ENCODE assay signal across 8 cellular contexts in genomic region chr6:87697581-87698552, GRCh38. TPM values are rescaled to one million over a fixed set of nuclear protein-coding genes. Genes with fewer than 3 reads are reported as not detected.
DNase-seq lines count a peak whose midpoint lies in the region; ATAC-seq and TF ChIP-seq lines count a peak whose summit lies in the region.

No MANE protein-coding gene starts in this region.

- whole genome bisulfite sequencing in H9 (ENCODE audit: extremely low coverage, insufficient read length, low lambda C conversion rate) = no CpG with 5 or more reads among the region's 8 CpGs

- no peak for ATAC-seq in T-cell (replicated peaks in 1 of 4)
- ATAC-seq in HG03097 (IDR thresholded peaks at IDR 0.05; ENCODE audit: low FRiP score, unreplicated experiment) = no peak

- H4K91ac ChIP-seq in H9 (ENCODE audit: insufficient read length, low read depth, low read length) = no peak overlapping the region

- no peaks in the 10 kb centered on the region for H4K20me1 ChIP-seq in H9 (ENCODE audit: control insufficient read depth, insufficient read depth, insufficient read length)

- peaks cover 3% of the 10 kb centered on the region; the same call in 1 of the 2 replicates for H3K4me1 ChIP-seq in H9 (ENCODE audit: insufficient read depth, low read length)

- peaks cover 14 to 17% (median 16%) of the 10 kb centered on the region in 3 experiments for H3K36me3 Mint-ChIP-seq in H9 (ENCODE audit: insufficient read depth in 1 of 3, low read depth in 3 of 3)
- H3K36me3 Mint-ChIP-seq in T-cell = peaks cover 3% of the 10 kb centered on the region

- H2BK12ac ChIP-seq in H9 (ENCODE audit: insufficient read length, low read depth, low read length) = no peak overlapping the region

- TF ChIP-seq CTCF in H9 (conservative IDR thresholded peaks at IDR 0.05) (no peak), fibroblast of the aortic adventitia (IDR thresholded peaks at IDR 0.05; ENCODE audit: insufficient read depth, low read length) (no peak)

- no peaks in the 10 kb centered on the region for H3K79me1 ChIP-seq in H9 (ENCODE audit: insufficient read depth, low read depth, low read length, poor library complexity, severe bottlenecking)

- no peak overlapping the region for H3K23ac ChIP-seq in H9 (ENCODE audit: insufficient read length, low read depth, low read length)

- H3K27ac Mint-ChIP-seq in H9 (peak overlapping the region in 2 of 3 experiments; percentile 91 to 93; a peak in 4 of 7 replicates), T-cell (peak overlapping the region; percentile 64 to 84)

- H3K4ac ChIP-seq in H9 (ENCODE audit: low read depth, low read length) = no peak overlapping the region

- H2BK120ac ChIP-seq in H9 (ENCODE audit: low read depth, low read length, poor library complexity, severe bottlenecking) = no peak overlapping the region

- H4K5ac ChIP-seq in H9 (ENCODE audit: insufficient read length, low read depth, low read length) = no peak overlapping the region

- peaks cover 68% of the 10 kb centered on the region for H3K79me2 ChIP-seq in H9 (ENCODE audit: insufficient read depth, low read length)

- peak overlapping the region; percentile 95 for H3K4me3 ChIP-seq in fibroblast of the aortic adventitia (ENCODE audit: low read depth, low read length)

- no peak overlapping the region for H4K8ac ChIP-seq in H9 (replicated peaks; ENCODE audit: insufficient read length, low read depth, low read length)

- no peak overlapping the region for H2AK5ac ChIP-seq in H9 (ENCODE audit: insufficient read length, low read length)

- no peak overlapping the region for H3K56ac ChIP-seq in H9 (ENCODE audit: insufficient read length, low read depth, low read length)

- no peak overlapping the region for H2AFZ ChIP-seq in H9 (ENCODE audit: low read length)

- H3K27me3 Mint-ChIP-seq in H9 (ENCODE audit: low read depth) (no peaks in the 10 kb centered on the region), T-cell (no peaks in the 10 kb centered on the region)

- H3K4me1 Mint-ChIP-seq in H9 (peaks cover 43 to 47% of the 10 kb centered on the region in 2 experiments), T-cell (peaks cover 72 to 78% (median 73%) of the 10 kb centered on the region in 3 donors)

- H3K23me2 ChIP-seq in H9 (ENCODE audit: insufficient read length, low read depth, low read length, poor library complexity, severe bottlenecking) = peaks cover 3% of the 10 kb centered on the region

- no peak overlapping the region for H2BK20ac ChIP-seq in H9 (ENCODE audit: low read depth, low read length, poor library complexity, severe bottlenecking)

- no peak overlapping the region for H2BK5ac ChIP-seq in H9 (ENCODE audit: insufficient read length, low read length)

- no peak overlapping the region for H3K27ac ChIP-seq in H9 (ENCODE audit: insufficient read length, low read depth, low read length)

- H3K4me3 Mint-ChIP-seq in H9 = peak overlapping the region; percentile 87 to 99
- peak overlapping the region; percentile 83 to 98 (median 94) for H3K4me3 Mint-ChIP-seq in T-cell

- H2BK15ac ChIP-seq in H9 (ENCODE audit: low read depth, low read length) = no peak overlapping the region

- peak; percentile 75 for DNase-seq in Ammon's horn (ENCODE audit: low spot score)
- DNase-seq in H9 = no peak
- DNase-seq in T-cell = no peak
- peak; percentile 92 for DNase-seq in fibroblast of the aortic adventitia (ENCODE audit: low read depth)
- DNase-seq in retina = peak; percentile 17
- DNase-seq in NK-92 (lab: John Stamatoyannopoulos, UW; ENCODE audit: unreplicated experiment) = no peak
- no peak for DNase-seq in activated CD4-positive, alpha-beta T cell treated with anti-CD3 and anti-CD28 coated beads for 1 hour

- H3K9me3 Mint-ChIP-seq in H9 (no peaks in the 10 kb centered on the region; a peak in 2 of 5 replicates), T-cell (no peaks in the 10 kb centered on the region)

- POLR2A ChIA-PET in T-cell (lab: Charles Lee) = interaction anchor here (0.5 to 1.5 kb wide), 12 partner anchors 13 to 1388 kb away, joined by 3 to 9 read pairs (median 4); no protein-coding TSS in a partner anchor

- CTCF ChIA-PET in T-cell (lab: Charles Lee) = interaction anchor here (0.6 to 1.5 kb wide), 9 partner anchors 10 to 545 kb away, joined by 3 to 7 read pairs (median 4); no protein-coding TSS in a partner anchor

- no peak overlapping the region for H3T11ph ChIP-seq in H9 (ENCODE audit: low read length)

- no peaks in the 10 kb centered on the region for H3K9me3 ChIP-seq in H9 (ENCODE audit: control insufficient read depth, low read depth, low read length)

- H3K9ac ChIP-seq in H9 (ENCODE audit: extremely low read depth, insufficient read length, low read length) = no peak overlapping the region

- no peaks in the 10 kb centered on the region for H3K27me3 ChIP-seq in H9 (ENCODE audit: insufficient read depth, low read length)

- no peak overlapping the region for H3K18ac ChIP-seq in H9 (ENCODE audit: insufficient read length, low read depth, low read length)

- no peak overlapping the region for H3K14ac ChIP-seq in H9 (ENCODE audit: insufficient read depth, low read length)

- H3K4me2 ChIP-seq in H9 (ENCODE audit: insufficient read depth, insufficient read length, low read length) = peak overlapping the region; percentile 72

RNA-seq across cellular contexts. Expression of gene AKIRIN2, which starts 4.2 kb away (rescaled TPM):
- total RNA-seq in H9 (2021) = 75.7 and 75.9 TPM in 2 replicates
- 10 to 100 TPM; 52.5 to 81.9 (median 66.0) TPM for total RNA-seq in T-cell
- 14.9 and 17.3 TPM in 2 replicates for total RNA-seq in fibroblast of the aortic adventitia (ENCODE audit: low replicate concordance)

Comparison
In these comparisons a context has a peak if more than half of its experiments do, and no peak if none do; other contexts are left out.
1. DNase-seq: peak in Ammon's horn (single experiment), fibroblast of the aortic adventitia (single experiment) and retina (single experiment); none in H9 (single experiment), T-cell (0 of 34), NK-92 (single experiment) and activated CD4-positive, alpha-beta T cell treated with anti-CD3 and anti-CD28 coated beads for 1 hour (single experiment).